Comparison of ENCODE assay signal across 7 cellular contexts in genomic region chr7:17274551-17275245, GRCh38. TPM values are rescaled to one million over a fixed set of nuclear protein-coding genes. Genes with fewer than 3 reads are reported as not detected.
A peak's percentile ranks its signal among the peaks of the same experiment; 100 is the strongest.
DNase-seq lines count a peak whose midpoint lies in the region; ATAC-seq, FAIRE-seq and TF ChIP-seq lines count a peak whose summit lies in the region.

No MANE protein-coding gene starts in this region.

- peaks cover 11% of the 10 kb centered on the region for H3K4me1 Mint-ChIP-seq in type B pancreatic cell (ENCODE audit: unreplicated experiment)

- H3K36me3 Mint-ChIP-seq in type B pancreatic cell = no peaks in the 10 kb centered on the region

- H3K27me3 Mint-ChIP-seq in type B pancreatic cell = no peaks in the 10 kb centered on the region

- FAIRE-seq in H54 (lab: Jason Lieb, UNC) = peak; percentile 75

- DNase-seq in H54 (ENCODE audit: insufficient read length, low spot score) (no peak), NOMO-1 (lab: John Stamatoyannopoulos, UW; ENCODE audit: unreplicated experiment in 2 of 2) (peak; percentile 55 to 88), astrocyte of the hippocampus (ENCODE audit: low read depth, low spot score) (peak; percentile 80), retinal pigment epithelial cell (ENCODE audit: low read depth) (peak; percentile 85), type B pancreatic cell (ENCODE audit: extremely low spot score, unreplicated experiment) (no peak), GM19240 (ENCODE audit: insufficient read length, low spot score) (no peak)

- no peak overlapping the region for H3K27ac Mint-ChIP-seq in type B pancreatic cell

- TF ChIP-seq POLR2A in H54 (IDR thresholded peaks at IDR 0.05; ENCODE audit: low read depth, low read length) = no peak

- TF ChIP-seq CTCF in retinal pigment epithelial cell (conservative IDR thresholded peaks at IDR 0.05; ENCODE audit: low read depth, low read length) (no peak), type B pancreatic cell (conservative IDR thresholded peaks at IDR 0.05) (no peak)

- H3K4me3 ChIP-seq in retinal pigment epithelial cell (ENCODE audit: low read length) = no peak overlapping the region

- no peak for ATAC-seq in GM19467 (IDR thresholded peaks at IDR 0.05; ENCODE audit: unreplicated experiment)

- no peak overlapping the region for H3K4me3 Mint-ChIP-seq in type B pancreatic cell

- peaks cover 9% of the 10 kb centered on the region for H3K9me3 Mint-ChIP-seq in type B pancreatic cell

RNA-seq across cellular contexts. Expression of gene AHR, which starts 23.8 kb away (rescaled TPM):
- total RNA-seq in type B pancreatic cell (ENCODE audit: low replicate concordance) = 41.0 and 66.0 TPM in 2 replicates

Comparison
In these comparisons a context has a peak if more than half of its experiments do, and no peak if none do; other contexts are left out.
1. DNase-seq: peak in NOMO-1 (2 of 2), astrocyte of the hippocampus (single experiment) and retinal pigment epithelial cell (single experiment); none in H54 (single experiment), type B pancreatic cell (single experiment) and GM19240 (single experiment).